In genomic region chr3:106242779-106243178, GRCh38 we compare ENCODE assay signal across 15 cellular contexts.
DNase-seq lines count a peak whose midpoint lies in the region; ATAC-seq and TF ChIP-seq lines count a peak whose summit lies in the region.
"Had no signal": no experiment of that assay in that cellular context is flagged by ENCODE, and none has a peak within 500 bp of the region (broad histone marks: within the 10 kb centered on the region; RNA-seq: fewer than 3 reads in every experiment).

No MANE protein-coding gene starts in this region.

- CTCF ChIA-PET in activated CD4-positive, alpha-beta memory T cell treated with anti-CD3 and anti-CD28 coated beads for 36 hours (lab: Charles Lee) = interaction anchor here (0.7 kb wide), 1 partner anchor 366 kb away, joined by 3 read pairs; no protein-coding TSS in a partner anchor

- POLR2A ChIA-PET in activated CD4-positive, alpha-beta memory T cell treated with anti-CD3 and anti-CD28 coated beads for 36 hours (lab: Charles Lee) = no interaction called here

- H3K36me3 Mint-ChIP-seq in activated CD4-positive, alpha-beta memory T cell treated with anti-CD3 and anti-CD28 coated beads for 36 hours = peaks cover 2% of the 10 kb centered on the region
- H3K36me3 Mint-ChIP-seq: activated naive CD4-positive, alpha-beta T cell treated with anti-CD3 and anti-CD28 coated beads, Interleukin-2, amount 50 U/mL, for 24 hours had no signal

- H3K27me3 Mint-ChIP-seq in stimulated activated naive CD8-positive, alpha-beta T cell treated with anti-CD3 and anti-CD28 coated beads, Interleukin-15, amount 100 ng/mL, for 72 hours = no peaks in the 10 kb centered on the region
- H3K27me3 Mint-ChIP-seq in activated CD4-positive, alpha-beta memory T cell treated with anti-CD3 and anti-CD28 coated beads for 36 hours = no peaks in the 10 kb centered on the region
- H3K27me3 Mint-ChIP-seq: activated naive CD4-positive, alpha-beta T cell treated with anti-CD3 and anti-CD28 coated beads, Interleukin-2, amount 50 U/mL, for 24 hours had no signal

- no peak overlapping the region for H3K4me3 Mint-ChIP-seq in stimulated activated naive CD8-positive, alpha-beta T cell treated with anti-CD3 and anti-CD28 coated beads, Interleukin-15, amount 100 ng/mL, for 72 hours
- no peak overlapping the region for H3K4me3 Mint-ChIP-seq in activated CD4-positive, alpha-beta memory T cell treated with anti-CD3 and anti-CD28 coated beads for 36 hours
- H3K4me3 Mint-ChIP-seq: activated naive CD4-positive, alpha-beta T cell treated with anti-CD3 and anti-CD28 coated beads, Interleukin-2, amount 50 U/mL, for 24 hours had no signal

- DNase-seq in stimulated activated naive CD8-positive, alpha-beta T cell treated with anti-CD3 and anti-CD28 coated beads, Interleukin-15, Interleukin-2, amounts not matched to agents 100 U/mL and 50 U/mL, for 24 hours = no peak
- DNase-seq in stimulated activated naive CD8-positive, alpha-beta T cell treated with anti-CD3 and anti-CD28 coated beads, Interleukin-15, amount 100 ng/mL, for 72 hours = no peak
- DNase-seq in activated CD4-positive, alpha-beta memory T cell treated with anti-CD3 and anti-CD28 coated beads for 36 hours = peak; percentile 16
- no peak for DNase-seq in NCI-H526 treated with DMSO at 0.1 percent for 48 hours (lab: John Stamatoyannopoulos, UW)
- DNase-seq: activated CD4-positive, alpha-beta T cell treated with anti-CD3 and anti-CD28 coated beads for 48 hours; NCI-H1105; NCI-H82; right lobe of liver; SW 1271; transverse colon had no signal

- peaks cover 9 to 14% of the 10 kb centered on the region in 2 donors for H3K9me3 Mint-ChIP-seq in stimulated activated naive CD8-positive, alpha-beta T cell treated with anti-CD3 and anti-CD28 coated beads, Interleukin-15, amount 100 ng/mL, for 72 hours
- no peaks in the 10 kb centered on the region for H3K9me3 Mint-ChIP-seq in activated CD4-positive, alpha-beta memory T cell treated with anti-CD3 and anti-CD28 coated beads for 36 hours

- intact Hi-C loops in activated CD4-positive, alpha-beta memory T cell treated with anti-CD3 and anti-CD28 coated beads for 36 hours (cut with micrococcal nuclease) = no loop called here

- peak; percentile 72 for ATAC-seq in stimulated activated naive CD8-positive, alpha-beta T cell treated with anti-CD3 and anti-CD28 coated beads, Interleukin-15, Interleukin-2, amounts not matched to agents 100 U/mL and 50 U/mL, for 24 hours
- ATAC-seq in stimulated activated naive CD8-positive, alpha-beta T cell treated with anti-CD3 and anti-CD28 coated beads, Interleukin-15, amount 100 ng/mL, for 72 hours = no peak
- ATAC-seq in HG02870 (IDR thresholded peaks at IDR 0.05; ENCODE audit: unreplicated experiment) = peak; percentile 51
- ATAC-seq in SK-N-SH treated with all-trans-retinoic acid at 6 μM for 48 hours = no peak
- no peak for ATAC-seq in HG02763 (IDR thresholded peaks at IDR 0.05; ENCODE audit: unreplicated experiment)
- ATAC-seq in HG03521 (IDR thresholded peaks at IDR 0.05; ENCODE audit: unreplicated experiment) = no peak
- ATAC-seq: right lobe of liver had no signal

- no peak overlapping the region for H3K27ac Mint-ChIP-seq in stimulated activated naive CD8-positive, alpha-beta T cell treated with anti-CD3 and anti-CD28 coated beads, Interleukin-15, amount 100 ng/mL, for 72 hours
- H3K27ac Mint-ChIP-seq in activated CD4-positive, alpha-beta memory T cell treated with anti-CD3 and anti-CD28 coated beads for 36 hours = no peak overlapping the region
- H3K27ac Mint-ChIP-seq: activated naive CD4-positive, alpha-beta T cell treated with anti-CD3 and anti-CD28 coated beads, Interleukin-2, amount 50 U/mL, for 24 hours had no signal

- H3K4me1 Mint-ChIP-seq in stimulated activated naive CD8-positive, alpha-beta T cell treated with anti-CD3 and anti-CD28 coated beads, Interleukin-15, amount 100 ng/mL, for 72 hours = peaks cover 12% of the 10 kb centered on the region
- peaks cover 5% of the 10 kb centered on the region for H3K4me1 Mint-ChIP-seq in activated CD4-positive, alpha-beta memory T cell treated with anti-CD3 and anti-CD28 coated beads for 36 hours (ENCODE audit: low read depth)

TF ChIP-seq in SK-N-SH treated with all-trans-retinoic acid at 6 μM for 48 hours, 23 proteins besides CTCF, POLR2A, EP300 and RAD21:
- no peak for TF ChIP-seq ZNF8 (CRISPR knock-in tag; IDR thresholded peaks at IDR 0.05)
- no peak for TF ChIP-seq BACH2 (CRISPR knock-in tag; IDR thresholded peaks at IDR 0.05; ENCODE audit: borderline replicate concordance)
- no peak for TF ChIP-seq ZNF565 (CRISPR knock-in tag; conservative IDR thresholded peaks at IDR 0.05; ENCODE audit: low read depth)
- no peak for TF ChIP-seq ZC3H10 (CRISPR knock-in tag; IDR thresholded peaks at IDR 0.05)
- no peak for TF ChIP-seq PATZ1 (CRISPR knock-in tag; IDR thresholded peaks at IDR 0.05; ENCODE audit: borderline replicate concordance)
- TF ChIP-seq CSRNP3 (CRISPR knock-in tag; IDR thresholded peaks at IDR 0.05) = no peak
TF ChIP-seq in SK-N-SH treated with all-trans-retinoic acid at 6 μM for 48 hours: peak in this region for 0.

Comparison
In these comparisons a context has a peak if more than half of its experiments do, and no peak if none do; other contexts are left out.
1. ATAC-seq: peak in stimulated activated naive CD8-positive, alpha-beta T cell treated with anti-CD3 and anti-CD28 coated beads, Interleukin-15, Interleukin-2, amounts not matched to agents 100 U/mL and 50 U/mL, for 24 hours (single experiment) and HG02870 (single experiment); none in stimulated activated naive CD8-positive, alpha-beta T cell treated with anti-CD3 and anti-CD28 coated beads, Interleukin-15, amount 100 ng/mL, for 72 hours (single experiment), SK-N-SH treated with all-trans-retinoic acid at 6 μM for 48 hours (single experiment), HG02763 (single experiment) and HG03521 (single experiment).